ENCODE assay signal across 22 cellular contexts in the genomic region with DNA sequence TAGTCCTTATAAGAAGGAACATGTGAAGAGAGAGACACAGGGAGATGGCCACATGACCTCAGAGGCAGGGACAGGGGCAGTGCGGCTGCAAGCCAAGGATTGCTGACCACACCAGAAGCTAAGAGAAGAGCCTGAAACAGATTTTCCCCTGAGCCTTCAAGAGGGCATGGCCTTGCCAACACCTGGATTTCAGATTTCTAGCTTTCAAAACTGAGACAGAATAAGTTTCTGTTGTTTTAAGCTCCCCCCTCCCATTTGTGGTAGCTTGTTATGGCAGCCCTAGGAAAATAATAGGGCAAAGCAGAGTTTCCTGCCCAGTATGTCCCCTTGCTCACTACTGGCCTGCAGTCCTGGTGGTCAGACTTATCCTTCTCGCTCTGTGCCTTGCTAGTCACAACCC.
DNase-seq lines count a peak whose midpoint lies in the region; ATAC-seq, FAIRE-seq and TF ChIP-seq lines count a peak whose summit lies in the region.
"Had no signal": no experiment of that assay in that cellular context is flagged by ENCODE, and none has a peak within 500 bp of the region (broad histone marks: within the 10 kb centered on the region; RNA-seq: fewer than 3 reads in every experiment).

No MANE protein-coding gene starts in this region.

- TF ChIP-seq EP300 in GM12878 (IDR thresholded peaks at IDR 0.05; ENCODE audit: borderline replicate concordance in 1 of 2, control insufficient read depth in 1 of 2, low read depth in 2 of 2, low read length in 2 of 2) (no peak), upper lobe of left lung (IDR thresholded peaks at IDR 0.05) (no peak)

- CTCF ChIA-PET in AG04450 (lab: Charles Lee), result no interaction called here
- CTCF ChIA-PET in GM12878 (lab: Yijun Ruan, JAX), result interaction anchor here (4.0 kb wide), 1 partner anchor 12 kb away, joined by 38 read pairs; no protein-coding TSS in a partner anchor

- H3K9me3 ChIP-seq in AG04450 (ENCODE audit: control insufficient read depth, insufficient read depth, low read length) (no peaks in the 10 kb centered on the region), MM.1S (replicated peaks; ENCODE audit: insufficient read depth, low read length) (no peaks in the 10 kb centered on the region; the same call in 1 of the 2 replicates), GM12878 (replicated peaks; ENCODE audit: control insufficient read depth, insufficient read depth, low read length) (no peaks in the 10 kb centered on the region; the same call in 2 of the 3 replicates), H9 (ENCODE audit: control insufficient read depth, low read depth, low read length) (no peaks in the 10 kb centered on the region), upper lobe of left lung (no peaks in the 10 kb centered on the region)
- H3K9me3 ChIP-seq: Caco-2, lower lobe of right lung, Peyer's patch, prostate gland, upper lobe of right lung had no signal

- no peak for TF ChIP-seq RAD21 in GM12878 (IDR thresholded peaks at IDR 0.05; ENCODE audit: insufficient read depth, low read depth, low read length)

- peak; percentile 7 for FAIRE-seq in GM12878 (lab: Jason Lieb, UNC)
- FAIRE-seq: A204.1, bronchial epithelial cell, endometrium, HepG2, keratinocyte had no signal

- H3K27me3 ChIP-seq in AG04450 (ENCODE audit: control insufficient read depth, insufficient read depth, low read length) (no peaks in the 10 kb centered on the region), MM.1S (replicated peaks; ENCODE audit: insufficient read depth, low read length) (no peaks in the 10 kb centered on the region), GM12878 (replicated peaks in 1 of 2; ENCODE audit: control insufficient read depth in 2 of 2, insufficient read depth in 2 of 2, low read length in 1 of 2) (no peaks in the 10 kb centered on the region), H9 (ENCODE audit: insufficient read depth, low read length) (no peaks in the 10 kb centered on the region), upper lobe of left lung (no peaks in the 10 kb centered on the region)
- H3K27me3 ChIP-seq: Peyer's patch, upper lobe of right lung had no signal

- no peak overlapping the region for H2BK12ac ChIP-seq in H9 (ENCODE audit: insufficient read length, low read depth, low read length)

- WGBS in GM12878 (ENCODE audit: insufficient coverage, insufficient replicate concordance, low lambda C conversion rate, missing lambda C conversion rate), result 61% methylated on average over 2 of the region's 2 CpGs
- WGBS in H9 (ENCODE audit: extremely low coverage, insufficient read length, low lambda C conversion rate), result no CpG with 5 or more reads among the region's 2 CpGs
- 92 to 97% methylated on average over 2 of the region's 2 CpGs for WGBS in upper lobe of left lung, 2 donors

- no peak overlapping the region for H4K5ac ChIP-seq in H9 (ENCODE audit: insufficient read length, low read depth, low read length)

- H3K79me1 ChIP-seq in H9 (ENCODE audit: insufficient read depth, low read depth, low read length, poor library complexity, severe bottlenecking), result no peaks in the 10 kb centered on the region

- DNase-seq in AG04450 (ENCODE audit: low read depth, low spot score) (no peak), MM.1S (peak; percentile 82), GM12878 (ENCODE audit: low read depth, low spot score) (no peak), NCI-H1436 (lab: John Stamatoyannopoulos, UW) (no peak), H9 (no peak), upper lobe of left lung (no peak)
- no peak for DNase-seq in activated T-helper 2 cell treated with anti-CD3 and anti-CD28 coated beads, Interferon-gamma antibody, Interleukin-2, Interleukin-4, amounts not matched to agents 10 μg/mL and 5 μg/mL and 100 μg/mL, durations not matched to agents 14 hours and 24 hours and 36 hours (ENCODE audit: low spot score)
- DNase-seq: activated CD8-positive, alpha-beta T cell treated with anti-CD3 and anti-CD28 coated beads, Interleukin-2, amount 10 ng/mL, durations not matched to agents 7 days and 5 days; activated naive CD4-positive, alpha-beta T cell treated with Interleukin-2 at 50 U/mL for 16 hours; Caco-2; lower lobe of right lung; Peyer's patch; T-cell; upper lobe of right lung had no signal

- H4K8ac ChIP-seq in H9 (replicated peaks; ENCODE audit: insufficient read length, low read depth, low read length), result no peak overlapping the region

- no peak overlapping the region for H3K56ac ChIP-seq in H9 (ENCODE audit: insufficient read length, low read depth, low read length)

- H3K23me2 ChIP-seq in H9 (ENCODE audit: insufficient read length, low read depth, low read length, poor library complexity, severe bottlenecking), result no peaks in the 10 kb centered on the region

- H3K36me3 Mint-ChIP-seq in nephron (ENCODE audit: low read depth) (no peaks in the 10 kb centered on the region), H9 (ENCODE audit: insufficient read depth in 1 of 3, low read depth in 3 of 3) (no peaks in the 10 kb centered on the region)
- no peaks in the 10 kb centered on the region for H3K36me3 Mint-ChIP-seq in activated T-helper 2 cell treated with anti-CD3 and anti-CD28 coated beads, Interferon-gamma antibody, Interleukin-2, Interleukin-4, amounts not matched to agents 10 μg/mL and 5 μg/mL and 100 μg/mL, durations not matched to agents 14 hours and 24 hours and 36 hours (ENCODE audit: low read depth)

- no peak overlapping the region for H3K18ac ChIP-seq in H9 (ENCODE audit: insufficient read length, low read depth, low read length)

- H3K9me3 Mint-ChIP-seq in nephron (no peaks in the 10 kb centered on the region), H9 (no peaks in the 10 kb centered on the region)
- H3K9me3 Mint-ChIP-seq in activated T-helper 2 cell treated with anti-CD3 and anti-CD28 coated beads, Interferon-gamma antibody, Interleukin-2, Interleukin-4, amounts not matched to agents 10 μg/mL and 5 μg/mL and 100 μg/mL, durations not matched to agents 14 hours and 24 hours and 36 hours, result no peaks in the 10 kb centered on the region
- H3K9me3 Mint-ChIP-seq: T-cell had no signal

- RAD21 ChIA-PET in GM12878 (lab: Charles Lee; ENCODE audit: unreplicated experiment), result no interaction called here

- no peaks in the 10 kb centered on the region for H3K9me2 ChIP-seq in MM.1S (replicated peaks; ENCODE audit: insufficient read depth, low read length)

- H3K36me3 ChIP-seq in MM.1S (replicated peaks; ENCODE audit: insufficient read depth, low read length), result no peaks in the 10 kb centered on the region
- peaks cover 0 to 2% of the 10 kb centered on the region in 2 experiments; a peak in 3 of 4 replicates for H3K36me3 ChIP-seq in GM12878 (ENCODE audit: control insufficient read depth in 2 of 2, insufficient read depth in 2 of 2, low read length in 1 of 2)
- no peaks in the 10 kb centered on the region for H3K36me3 ChIP-seq in upper lobe of left lung
- H3K36me3 ChIP-seq: lower lobe of right lung, Peyer's patch, prostate gland, upper lobe of right lung had no signal

- H3K4me1 ChIP-seq in MM.1S (ENCODE audit: low read length) (peaks cover 18% of the 10 kb centered on the region), GM12878 (ENCODE audit: control insufficient read depth, insufficient read depth, low read length) (peaks cover 31% of the 10 kb centered on the region), H9 (ENCODE audit: insufficient read depth, low read length) (peaks cover 2% of the 10 kb centered on the region; the same call in 1 of the 2 replicates), upper lobe of left lung (peaks cover 0 to 15% (median 7%) of the 10 kb centered on the region in 4 donors)
- H3K4me1 ChIP-seq: upper lobe of right lung had no signal

- H2BK15ac ChIP-seq in H9 (ENCODE audit: low read depth, low read length), result no peak overlapping the region

- in situ Hi-C loops in GM12878 (cut with MboI), result no loop called here

- no peak overlapping the region for H3K4me3 Mint-ChIP-seq in nephron
- no peak overlapping the region for H3K4me3 Mint-ChIP-seq in H9
- H3K4me3 Mint-ChIP-seq in activated T-helper 2 cell treated with anti-CD3 and anti-CD28 coated beads, Interferon-gamma antibody, Interleukin-2, Interleukin-4, amounts not matched to agents 10 μg/mL and 5 μg/mL and 100 μg/mL, durations not matched to agents 14 hours and 24 hours and 36 hours (ENCODE audit: low read depth), result no peak overlapping the region
- H3K4me3 Mint-ChIP-seq: activated CD8-positive, alpha-beta T cell treated with anti-CD3 and anti-CD28 coated beads, Interleukin-2, amount 10 ng/mL, durations not matched to agents 7 days and 5 days; T-cell had no signal

- no peak overlapping the region for H2AFZ ChIP-seq in MM.1S (ENCODE audit: low read length)
- no peak overlapping the region for H2AFZ ChIP-seq in GM12878 (ENCODE audit: control insufficient read depth, low read depth, low read length)
- no peak overlapping the region for H2AFZ ChIP-seq in H9 (ENCODE audit: low read length)

- H2BK120ac ChIP-seq in H9 (ENCODE audit: low read depth, low read length, poor library complexity, severe bottlenecking), result no peak overlapping the region

- peaks cover 26% of the 10 kb centered on the region for H3K79me2 ChIP-seq in MM.1S (ENCODE audit: low read length)
- H3K79me2 ChIP-seq in GM12878 (ENCODE audit: control insufficient read depth, insufficient read depth, low read length), result no peaks in the 10 kb centered on the region; the same call in 1 of the 2 replicates
- H3K79me2 ChIP-seq in H9 (ENCODE audit: insufficient read depth, low read length), result no peaks in the 10 kb centered on the region

- POLR2A ChIA-PET in AG04450 (lab: Yijun Ruan, JAX), result no interaction called here
- POLR2A ChIA-PET in GM12878 (lab: Charles Lee), result interaction anchor here (0.9 to 1.3 kb wide), 2 partner anchors 14 to 52 kb away, joined by 3 read pairs; no protein-coding TSS in a partner anchor

- SMC1A ChIA-PET in GM12878 (lab: Charles Lee; ENCODE audit: uncharacterized antibody, unreplicated experiment), result interaction anchor here (1.2 to 6.5 kb wide), 6 partner anchors 10 to 55 kb away, joined by 4 to 34 read pairs (median 4); no protein-coding TSS in a partner anchor

- 0 out of 2 replicates have a peak, but pooled peaks have one; percentile 11 for TF ChIP-seq CTCF in AG04450 (IDR thresholded peaks at IDR 0.05; ENCODE audit: low read depth, low read length)
- TF ChIP-seq CTCF in MM.1S (IDR thresholded peaks at IDR 0.05; ENCODE audit: low read length), result peak; percentile 35
- TF ChIP-seq CTCF in GM12878 (IDR thresholded peaks at IDR 0.05 in 2 of 3, conservative IDR thresholded peaks at IDR 0.05 in 1 of 3; ENCODE audit: control insufficient read depth in 2 of 3, extremely low read depth in 1 of 3, insufficient read depth in 1 of 3, low read depth in 3 of 3, low read length in 3 of 3), result no peak
- TF ChIP-seq CTCF in nephron (IDR thresholded peaks at IDR 0.05; ENCODE audit: unreplicated experiment in 3 of 3), result no peak
- TF ChIP-seq CTCF in H9 (conservative IDR thresholded peaks at IDR 0.05), result no peak
- TF ChIP-seq CTCF in upper lobe of left lung (IDR thresholded peaks at IDR 0.05), result no peak

- no peak overlapping the region for H3K14ac ChIP-seq in H9 (ENCODE audit: insufficient read depth, low read length)

- ATAC-seq in GM12878 (peak; percentile 54), upper lobe of left lung (ENCODE audit: low FRiP score in 2 of 2) (no peak)
- ATAC-seq: activated CD8-positive, alpha-beta T cell treated with anti-CD3 and anti-CD28 coated beads, Interleukin-2, amount 10 ng/mL, durations not matched to agents 7 days and 5 days; HepG2; lower lobe of right lung; T-cell; upper lobe of right lung had no signal

- no peak overlapping the region for H2BK20ac ChIP-seq in H9 (ENCODE audit: low read depth, low read length, poor library complexity, severe bottlenecking)

- no TSS peak for BruUV-seq in GM12878 (replicated peaks; lab: Mats Ljungman, UMichigan)

- H3K4me2 ChIP-seq in MM.1S (ENCODE audit: low read depth, low read length) (peak overlapping the region; percentile 14; the same call in 1 of the 2 replicates), GM12878 (ENCODE audit: control insufficient read depth, insufficient read depth) (0 out of 2 replicates have a peak overlapping the region, but pooled peaks have one; percentile 13), H9 (ENCODE audit: insufficient read depth, insufficient read length, low read length) (no peak overlapping the region)

- H3K27me3 Mint-ChIP-seq in nephron (ENCODE audit: low read depth), result peaks cover 87% of the 10 kb centered on the region
- H3K27me3 Mint-ChIP-seq in H9 (ENCODE audit: low read depth), result no peaks in the 10 kb centered on the region
- H3K27me3 Mint-ChIP-seq in activated T-helper 2 cell treated with anti-CD3 and anti-CD28 coated beads, Interferon-gamma antibody, Interleukin-2, Interleukin-4, amounts not matched to agents 10 μg/mL and 5 μg/mL and 100 μg/mL, durations not matched to agents 14 hours and 24 hours and 36 hours (ENCODE audit: low read depth), result no peaks in the 10 kb centered on the region
- H3K27me3 Mint-ChIP-seq: T-cell had no signal

- H3K4me1 Mint-ChIP-seq in nephron (peaks cover 75% of the 10 kb centered on the region), H9 (peaks cover 36 to 59% of the 10 kb centered on the region in 2 experiments)
- H3K4me1 Mint-ChIP-seq in activated T-helper 2 cell treated with anti-CD3 and anti-CD28 coated beads, Interferon-gamma antibody, Interleukin-2, Interleukin-4, amounts not matched to agents 10 μg/mL and 5 μg/mL and 100 μg/mL, durations not matched to agents 14 hours and 24 hours and 36 hours (ENCODE audit: low read depth), result peaks cover 25% of the 10 kb centered on the region

- TF ChIP-seq POLR2A in GM12878 (IDR thresholded peaks at IDR 0.05; ENCODE audit: low read depth, low read length), result no peak
- TF ChIP-seq POLR2A in upper lobe of left lung (IDR thresholded peaks at IDR 0.05), result no peak

- H4K91ac ChIP-seq in H9 (ENCODE audit: insufficient read length, low read depth, low read length), result no peak overlapping the region

- H3K27ac ChIP-seq in AG04450 (ENCODE audit: low read depth, low read length) (no peak overlapping the region), MM.1S (ENCODE audit: low read length) (peak overlapping the region; percentile 69), GM12878 (ENCODE audit: control insufficient read depth, insufficient read depth) (peak overlapping the region; percentile 37), H9 (ENCODE audit: insufficient read length, low read depth, low read length) (no peak overlapping the region), upper lobe of left lung (no peak overlapping the region)
- H3K27ac ChIP-seq: HL-60, lower lobe of right lung, Peyer's patch, prostate gland, upper lobe of right lung had no signal

- H3K9ac ChIP-seq in MM.1S (ENCODE audit: low read length) (no peak overlapping the region), GM12878 (ENCODE audit: control insufficient read depth, insufficient read depth, low read length) (peak overlapping the region; percentile 22; the same call in 1 of the 2 replicates), H9 (ENCODE audit: extremely low read depth, insufficient read length, low read length) (no peak overlapping the region)

- H3K27ac Mint-ChIP-seq in nephron (peak overlapping the region; percentile 5 to 40 (median 22)), H9 (peak overlapping the region in 1 of 3 experiments; percentile 16; a peak in 3 of 7 replicates)
- H3K27ac Mint-ChIP-seq in activated T-helper 2 cell treated with anti-CD3 and anti-CD28 coated beads, Interferon-gamma antibody, Interleukin-2, Interleukin-4, amounts not matched to agents 10 μg/mL and 5 μg/mL and 100 μg/mL, durations not matched to agents 14 hours and 24 hours and 36 hours, result no peak overlapping the region
- H3K27ac Mint-ChIP-seq: activated CD8-positive, alpha-beta T cell treated with anti-CD3 and anti-CD28 coated beads, Interleukin-2, amount 10 ng/mL, durations not matched to agents 7 days and 5 days; T-cell had no signal

- intact Hi-C loops in GM12878 (cut with micrococcal nuclease; ENCODE audit: unreplicated experiment), result no loop called here
- intact Hi-C loops in activated T-helper 2 cell treated with anti-CD3 and anti-CD28 coated beads, Interferon-gamma antibody, Interleukin-2, Interleukin-4, amounts not matched to agents 10 μg/mL and 5 μg/mL and 100 μg/mL, durations not matched to agents 14 hours and 24 hours and 36 hours (cut with micrococcal nuclease), result no loop called here

- no peak overlapping the region for H3K4me3 ChIP-seq in AG04450 (ENCODE audit: low read depth, low read length)
- H3K4me3 ChIP-seq in MM.1S (ENCODE audit: low read length), result no peak overlapping the region
- no peak overlapping the region for H3K4me3 ChIP-seq in GM12878
- no peak overlapping the region for H3K4me3 ChIP-seq in upper lobe of left lung
- H3K4me3 ChIP-seq: lower lobe of right lung, Peyer's patch, prostate gland, upper lobe of right lung had no signal

- no peak overlapping the region for H2BK5ac ChIP-seq in H9 (ENCODE audit: insufficient read length, low read length)

- no peak overlapping the region for H3T11ph ChIP-seq in H9 (ENCODE audit: low read length)

- H4K20me1 ChIP-seq in MM.1S (ENCODE audit: insufficient read depth, low read length), result no peaks in the 10 kb centered on the region
- no peaks in the 10 kb centered on the region for H4K20me1 ChIP-seq in GM12878 (ENCODE audit: control insufficient read depth, insufficient read depth)
- H4K20me1 ChIP-seq in H9 (ENCODE audit: control insufficient read depth, insufficient read depth, insufficient read length), result no peaks in the 10 kb centered on the region

- H3F3A ChIP-seq in MM.1S (ENCODE audit: insufficient read depth, low read length), result peaks cover 12% of the 10 kb centered on the region

- no peak overlapping the region for H3K4ac ChIP-seq in H9 (ENCODE audit: low read depth, low read length)

- no peak overlapping the region for H3K23ac ChIP-seq in H9 (ENCODE audit: insufficient read length, low read depth, low read length)

- H2AK5ac ChIP-seq in H9 (ENCODE audit: insufficient read length, low read length), result no peak overlapping the region

Comparison
In these comparisons a context has a peak if more than half of its experiments do, and no peak if none do; other contexts are left out.
1. H3K27ac ChIP-seq: peak in MM.1S (single experiment) and GM12878 (single experiment); none in AG04450 (single experiment), H9 (single experiment) and upper lobe of left lung (0 of 4).
2. CTCF ChIP-seq: peak in AG04450 (single experiment) and MM.1S (single experiment); none in GM12878 (0 of 3), nephron (0 of 3), H9 (single experiment) and upper lobe of left lung (0 of 6).